In genomic region chr5:134101686-134102439, GRCh38 we compare ENCODE assay signal across 8 cellular contexts. TPM values are rescaled to one million over a fixed set of nuclear protein-coding genes. Genes with fewer than 3 reads are reported as not detected.
DNase-seq lines count a peak whose midpoint lies in the region; ATAC-seq and TF ChIP-seq lines count a peak whose summit lies in the region.

No MANE protein-coding gene starts in this region.

- no peak overlapping the region for H3K27ac ChIP-seq in liver (ENCODE audit: low read depth in 1 of 2, low read length in 2 of 2)

- peak; percentile 18 to 19 for ATAC-seq in activated CD4-positive, CD25-positive, alpha-beta regulatory T cell treated with anti-CD3 and anti-CD28 coated beads, Interleukin-2, amount 50 U/mL, for 24 hours
- no peak for ATAC-seq in central memory CD8-positive, alpha-beta T cell (replicated peaks; ENCODE audit: extremely low read depth, poor library complexity, severe bottlenecking)
- no peak for ATAC-seq in HG03520 (IDR thresholded peaks at IDR 0.05; ENCODE audit: unreplicated experiment)

- H3K27ac Mint-ChIP-seq in central memory CD8-positive, alpha-beta T cell (ENCODE audit: low read depth), result peak overlapping the region; percentile 65

- H3K36me3 Mint-ChIP-seq in central memory CD8-positive, alpha-beta T cell (ENCODE audit: insufficient read depth), result peaks cover 10% of the 10 kb centered on the region

- H3K4me1 Mint-ChIP-seq in central memory CD8-positive, alpha-beta T cell, result peaks cover 66% of the 10 kb centered on the region

- 50% methylated on average over 20 of the region's 20 CpGs for WGBS in liver

- TF ChIP-seq RAD21 in liver (IDR thresholded peaks at IDR 0.05), result peak; percentile 69 to 79

- H3K4me3 ChIP-seq in liver (ENCODE audit: low read depth in 1 of 3, low read length in 3 of 3), result no peak overlapping the region

- peak; percentile 83 for TF ChIP-seq CTCF in liver (IDR thresholded peaks at IDR 0.05; ENCODE audit: low read depth, low read length, missing input control)

- H3K36me3 ChIP-seq in liver (ENCODE audit: control insufficient read depth in 4 of 4, insufficient read depth in 3 of 4, low read depth in 1 of 4, low read length in 3 of 4), result no peaks in the 10 kb centered on the region

- no peaks in the 10 kb centered on the region for H3K9me3 Mint-ChIP-seq in central memory CD8-positive, alpha-beta T cell

- H3K27me3 Mint-ChIP-seq in central memory CD8-positive, alpha-beta T cell, result no peaks in the 10 kb centered on the region

- DNase-seq in ELR (ENCODE audit: low read depth), result peak; percentile 60
- DNase-seq in Kasumi-1 (lab: John Stamatoyannopoulos, UW), result peak; percentile 59 to 74
- peak; percentile 63 to 75 for DNase-seq in central memory CD8-positive, alpha-beta T cell (ENCODE audit: low spot score in 2 of 2)
- peak; percentile 65 to 73 for DNase-seq in stimulated activated CD8-positive, alpha-beta memory T cell treated with anti-CD3 and anti-CD28 coated beads, Interleukin-2, amount 100 ng/mL, for 48 hours (ENCODE audit: low read depth in 2 of 2)
- no peak for DNase-seq in NCI-H1930 (lab: John Stamatoyannopoulos, UW)

- no peaks in the 10 kb centered on the region for H3K9me3 ChIP-seq in liver (ENCODE audit: control insufficient read depth in 4 of 4, low read length in 3 of 4)

- H3K4me3 Mint-ChIP-seq in central memory CD8-positive, alpha-beta T cell, result no peak overlapping the region

- no peaks in the 10 kb centered on the region for H3K27me3 ChIP-seq in liver (ENCODE audit: control insufficient read depth in 4 of 4, insufficient read depth in 4 of 4, low read length in 3 of 4)

- peaks cover 10 to 18% (median 13%) of the 10 kb centered on the region in 4 donors for H3K4me1 ChIP-seq in liver (ENCODE audit: control insufficient read depth in 4 of 4, insufficient read depth in 4 of 4, low read length in 3 of 4)

- H3K9ac ChIP-seq in liver (ENCODE audit: low read depth in 1 of 2, low read length in 2 of 2), result no peak overlapping the region

TF ChIP-seq in liver, 16 proteins besides CTCF, POLR2A, EP300 and RAD21:
- no peak for TF ChIP-seq ZBTB33 (IDR thresholded peaks at IDR 0.05)
- TF ChIP-seq SP1 (IDR thresholded peaks at IDR 0.05), result no peak
- no peak for TF ChIP-seq YY1 (IDR thresholded peaks at IDR 0.05)
- no peak for TF ChIP-seq EGR1 (IDR thresholded peaks at IDR 0.05; ENCODE audit: low read depth in 2 of 2)
- no peak for TF ChIP-seq ATF3 (IDR thresholded peaks at IDR 0.05)
- TF ChIP-seq FOXA2 (IDR thresholded peaks at IDR 0.05), result no peak
- TF ChIP-seq MAX (IDR thresholded peaks at IDR 0.05), result no peak
- no peak for TF ChIP-seq NR2F2 (IDR thresholded peaks at IDR 0.05)
- no peak for TF ChIP-seq HNF4A (conservative IDR thresholded peaks at IDR 0.05)
- no peak for TF ChIP-seq REST (IDR thresholded peaks at IDR 0.05)
- no peak for TF ChIP-seq FOXA1 (IDR thresholded peaks at IDR 0.05)
- TF ChIP-seq TAF1 (conservative IDR thresholded peaks at IDR 0.05), result no peak
- no peak for TF ChIP-seq RXRA (IDR thresholded peaks at IDR 0.05)
- no peak for TF ChIP-seq JUND (IDR thresholded peaks at IDR 0.05)
- no peak for TF ChIP-seq GABPA (IDR thresholded peaks at IDR 0.05 in 1 of 2, conservative IDR thresholded peaks at IDR 0.05 in 1 of 2)
- no peak for TF ChIP-seq HNF4G (IDR thresholded peaks at IDR 0.05)

RNA-seq across cellular contexts. Expression of gene TCF7, which starts 12.6 kb away (rescaled TPM):
- 1 to 10 TPM; 1.3 to 1.8 TPM for total RNA-seq in liver
- 1 to 10 TPM; 2.6 to 2.7 TPM for polyA plus RNA-seq in liver

Comparison
In these comparisons a context has a peak if more than half of its experiments do, and no peak if none do; other contexts are left out.
1. DNase-seq: peak in ELR (single experiment), Kasumi-1 (2 of 2), central memory CD8-positive, alpha-beta T cell (2 of 2) and stimulated activated CD8-positive, alpha-beta memory T cell treated with anti-CD3 and anti-CD28 coated beads, Interleukin-2, amount 100 ng/mL, for 48 hours (2 of 2); none in NCI-H1930 (0 of 2).
2. ATAC-seq: peak in activated CD4-positive, CD25-positive, alpha-beta regulatory T cell treated with anti-CD3 and anti-CD28 coated beads, Interleukin-2, amount 50 U/mL, for 24 hours (2 of 2); none in central memory CD8-positive, alpha-beta T cell (single experiment) and HG03520 (single experiment).